ENCODE assay signal across 2 cellular contexts in genomic region chr9:129555512-129556203, GRCh38.
TF ChIP-seq lines count a peak whose summit lies in the region.

No MANE protein-coding gene starts in this region.

TF ChIP-seq in HCT116, 20 proteins besides CTCF, POLR2A, EP300 and RAD21:
- no peak for TF ChIP-seq TCF7L2 (IDR thresholded peaks at IDR 0.05; ENCODE audit: borderline replicate concordance, extremely low read depth, insufficient read depth, insufficient read length)
- TF ChIP-seq ELF1 (IDR thresholded peaks at IDR 0.05; ENCODE audit: borderline replicate concordance, low read depth): no peak
- no peak for TF ChIP-seq ZFX (IDR thresholded peaks at IDR 0.05)
- TF ChIP-seq POLR2AphosphoS5 (IDR thresholded peaks at IDR 0.05; ENCODE audit: low read depth, low read length): no peak
TF ChIP-seq in HCT116: peak in this region for 0.

TF ChIP-seq in H1, 55 proteins besides CTCF, POLR2A, EP300 and RAD21:
- TF ChIP-seq NANOG (IDR thresholded peaks at IDR 0.05; ENCODE audit: insufficient read depth, low read depth, low read length, poor library complexity, severe bottlenecking) (no peak), KDM5A (IDR thresholded peaks at IDR 0.05; ENCODE audit: low read length) (no peak), BACH1 (IDR thresholded peaks at IDR 0.05; ENCODE audit: low read length) (no peak), MAFK (IDR thresholded peaks at IDR 0.05; ENCODE audit: low read depth, low read length) (no peak), HDAC6 (IDR thresholded peaks at IDR 0.05; ENCODE audit: low read depth, low read length) (no peak), PHF8 (conservative IDR thresholded peaks at IDR 0.05; ENCODE audit: low read depth, low read length) (no peak), SP2 (IDR thresholded peaks at IDR 0.05; ENCODE audit: low read length) (no peak), CHD2 (IDR thresholded peaks at IDR 0.05; ENCODE audit: low read length) (no peak), KDM1A (IDR thresholded peaks at IDR 0.05; ENCODE audit: borderline replicate concordance, low read length) (no peak), TCF12 (IDR thresholded peaks at IDR 0.05; ENCODE audit: low read depth, low read length) (no peak)
- TF ChIP-seq, protein P1, sequence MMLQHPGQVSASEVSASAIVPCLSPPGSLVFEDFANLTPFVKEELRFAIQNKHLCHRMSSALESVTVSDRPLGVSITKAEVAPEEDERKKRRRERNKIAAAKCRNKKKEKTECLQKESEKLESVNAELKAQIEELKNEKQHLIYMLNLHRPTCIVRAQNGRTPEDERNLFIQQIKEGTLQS (IDR thresholded peaks at IDR 0.05; ENCODE audit: insufficient read depth, low read depth, low read length): no peak
